ENCODE assay signal across 1 cellular context in genomic region chr2:97663962-97664635, GRCh38.
TF ChIP-seq lines count a peak whose summit lies in the region.

Gene ACTR1B, minus strand, starts transcription at chr2:97664044. Its CDS starts 154 bp downstream, at chr2:97663890.

TF ChIP-seq in GM12878, 131 proteins besides CTCF, POLR2A, EP300 and RAD21 (continued from another document and continues in another):
- TF ChIP-seq E2F8 (IDR thresholded peaks at IDR 0.05; ENCODE audit: low read depth, partially characterized antibody) (peak; percentile 68), PML (IDR thresholded peaks at IDR 0.05; ENCODE audit: low read length) (no peak; the same call in 1 of the 2 replicates), HDGF (IDR thresholded peaks at IDR 0.05) (peak; percentile 91), SIX5 (IDR thresholded peaks at IDR 0.05; ENCODE audit: low read depth, low read length, severe bottlenecking) (no peak), ZNF217 (IDR thresholded peaks at IDR 0.05) (no peak), NKRF (conservative IDR thresholded peaks at IDR 0.05) (peak; percentile 27; the same call in 1 of the 2 replicates), HCFC1 (IDR thresholded peaks at IDR 0.05; ENCODE audit: low read length) (no peak), NRF1 (conservative IDR thresholded peaks at IDR 0.05; ENCODE audit: low read depth, low read length) (peak; percentile 42), ZZZ3 (IDR thresholded peaks at IDR 0.05; ENCODE audit: control insufficient read depth, insufficient read length, low read depth) (no peak), PKNOX1 (IDR thresholded peaks at IDR 0.05) (peak; percentile 98), SREBF1 (IDR thresholded peaks at IDR 0.05; ENCODE audit: low read length) (no peak), RBBP5 (conservative IDR thresholded peaks at IDR 0.05) (no peak), RFX5 (IDR thresholded peaks at IDR 0.05; ENCODE audit: low read depth, low read length) (peak; percentile 95), SRF (IDR thresholded peaks at IDR 0.05; ENCODE audit: low read depth in 2 of 2, low read length in 2 of 2) (no peak), MEF2B (IDR thresholded peaks at IDR 0.05; ENCODE audit: partially characterized antibody, poor library complexity, severe bottlenecking) (peak; percentile 12), ZNF207 (IDR thresholded peaks at IDR 0.05; ENCODE audit: borderline replicate concordance) (peak; percentile 63; the same call in 1 of the 2 replicates), GATAD2B (conservative IDR thresholded peaks at IDR 0.05; ENCODE audit: low read depth) (peak; percentile 12; the same call in 1 of the 2 replicates), E2F4 (IDR thresholded peaks at IDR 0.05; ENCODE audit: low read depth, low read length) (peak; percentile 60), BHLHE40 (IDR thresholded peaks at IDR 0.05; ENCODE audit: borderline replicate concordance in 1 of 2, low read depth in 2 of 2, low read length in 1 of 2) (no peak), RB1 (IDR thresholded peaks at IDR 0.05; ENCODE audit: borderline replicate concordance) (peak; percentile 57; the same call in 1 of the 2 replicates), IRF5 (IDR thresholded peaks at IDR 0.05; ENCODE audit: borderline replicate concordance) (no peak), FOS (IDR thresholded peaks at IDR 0.05; ENCODE audit: borderline replicate concordance, extremely low read depth, insufficient read length) (peak; percentile 23), SIN3A (IDR thresholded peaks at IDR 0.05; ENCODE audit: low read depth, low read length) (no peak), HDAC2 (IDR thresholded peaks at IDR 0.05) (no peak), MLLT1 (IDR thresholded peaks at IDR 0.05) (peak; percentile 55; the same call in 1 of the 2 replicates), NR2C1 (IDR thresholded peaks at IDR 0.05) (no peak), CEBPZ (IDR thresholded peaks at IDR 0.05; ENCODE audit: low read depth, low read length) (no peak), SMAD5 (IDR thresholded peaks at IDR 0.05; ENCODE audit: low read depth) (no peak), ESRRA (IDR thresholded peaks at IDR 0.05; ENCODE audit: low read length) (no peak), ZSCAN29 (IDR thresholded peaks at IDR 0.05) (no peak), IRF4 (IDR thresholded peaks at IDR 0.05; ENCODE audit: low read depth, low read length) (no peak), SREBF2 (IDR thresholded peaks at IDR 0.05; ENCODE audit: low read length) (no peak), FOXM1 (IDR thresholded peaks at IDR 0.05; ENCODE audit: low read depth, low read length) (no peak), REST (IDR thresholded peaks at IDR 0.05; ENCODE audit: low read depth, low read length) (no peak), ZNF687 (IDR thresholded peaks at IDR 0.05) (no peak), TARDBP (IDR thresholded peaks at IDR 0.05; ENCODE audit: borderline replicate concordance) (no peak), DPF2 (IDR thresholded peaks at IDR 0.05) (peak; percentile 90)
